23 cellular contexts compared by ENCODE assay signal in genomic region chrX:139206914-139207313, GRCh38.
DNase-seq lines count a peak whose midpoint lies in the region; ATAC-seq, FAIRE-seq and TF ChIP-seq lines count a peak whose summit lies in the region.
"Had no signal": no experiment of that assay in that cellular context is flagged by ENCODE, and none has a peak within 500 bp of the region (broad histone marks: within the 10 kb centered on the region; RNA-seq: fewer than 3 reads in every experiment).

No MANE protein-coding gene starts in this region.

- TF ChIP-seq EP300 in A549 (IDR thresholded peaks at IDR 0.05) (no peak), K562 (IDR thresholded peaks at IDR 0.05; ENCODE audit: low read length) (no peak)

- H3K4me2 ChIP-seq in A549 (no peak overlapping the region), K562 (ENCODE audit: insufficient read depth, low read length) (peak overlapping the region; percentile 33; the same call in 1 of the 2 replicates)
- H3K4me2 ChIP-seq: BLaER1 had no signal

- H3K4me1 Mint-ChIP-seq in neural crest cell, result peaks cover 39% of the 10 kb centered on the region

- H3K36me3 ChIP-seq in K562 (ENCODE audit: control insufficient read depth, insufficient read depth, low read length) (no peaks in the 10 kb centered on the region; the same call in 2 of the 3 replicates), esophagus squamous epithelium (no peaks in the 10 kb centered on the region)
- H3K36me3 ChIP-seq: BE2C, BLaER1 had no signal

- H3K9me1 ChIP-seq in K562 (ENCODE audit: control insufficient read depth, insufficient read depth, low read length), result no peaks in the 10 kb centered on the region

- no peaks in the 10 kb centered on the region for H3K4me1 ChIP-seq in A549
- peaks cover 32 to 45% of the 10 kb centered on the region in 2 experiments for H3K4me1 ChIP-seq in K562 (replicated peaks in 1 of 2; ENCODE audit: control insufficient read depth in 2 of 2, insufficient read depth in 2 of 2, low read length in 2 of 2)
- peaks cover 0 to 32% (median 0%) of the 10 kb centered on the region in 3 donors for H3K4me1 ChIP-seq in esophagus squamous epithelium
- H3K4me1 ChIP-seq: BE2C, BLaER1 had no signal

- in situ Hi-C loops in K562 (cut with MboI), result no loop called here

- H3K9me3 Mint-ChIP-seq in neural crest cell, result no peaks in the 10 kb centered on the region
- H3K9me3 Mint-ChIP-seq: CD4-positive, alpha-beta memory T cell; CD4-positive, CD25-positive, alpha-beta regulatory T cell had no signal

- CTCF ChIA-PET in A549 (lab: Yijun Ruan, JAX) (no interaction called here), K562 (lab: Yijun Ruan, JAX; ENCODE audit: low intra/inter-chr PET ratio) (no interaction called here)

- H3K27me3 ChIP-seq in K562 (ENCODE audit: control insufficient read depth in 2 of 2, insufficient read depth in 2 of 2, low read length in 2 of 2) (no peaks in the 10 kb centered on the region), esophagus squamous epithelium (peaks cover 0 to 45% (median 2%) of the 10 kb centered on the region in 4 donors)

- peak overlapping the region; percentile 86 for H3K4me3 Mint-ChIP-seq in neural crest cell
- H3K4me3 Mint-ChIP-seq: CD4-positive, alpha-beta memory T cell; CD4-positive, CD25-positive, alpha-beta regulatory T cell; CD8-positive, alpha-beta memory T cell had no signal

- TF ChIP-seq RAD21 in A549 (conservative IDR thresholded peaks at IDR 0.05 in 1 of 2, IDR thresholded peaks at IDR 0.05 in 1 of 2), result no peak
- no peak for TF ChIP-seq RAD21 in K562 (CRISPR knock-in tag; conservative IDR thresholded peaks at IDR 0.05 in 1 of 2, IDR thresholded peaks at IDR 0.05 in 1 of 2)

- H3K27ac ChIP-seq in A549, result no peak overlapping the region
- H3K27ac ChIP-seq in K562 (ENCODE audit: extremely low read depth, low read depth, low read length), result peak overlapping the region; percentile 49
- no peak overlapping the region for H3K27ac ChIP-seq in esophagus squamous epithelium
- H3K27ac ChIP-seq: 22Rv1, BLaER1 had no signal

- H2AFZ ChIP-seq in K562 (ENCODE audit: low read depth, low read length), result peak overlapping the region; percentile 67

- no peaks in the 10 kb centered on the region for H3K36me3 Mint-ChIP-seq in neural crest cell (ENCODE audit: low read depth)
- H3K36me3 Mint-ChIP-seq: CD4-positive, alpha-beta memory T cell; CD4-positive, CD25-positive, alpha-beta regulatory T cell; CD8-positive, alpha-beta memory T cell had no signal

- FAIRE-seq in A549 (lab: Jason Lieb, UNC) (peak; percentile 95), K562 (lab: Jason Lieb, UNC) (no peak)
- FAIRE-seq: GM12891, GM19239 had no signal

- DNase-seq in A549 (ENCODE audit: low read depth in 1 of 2, low spot score in 1 of 2) (no peak), K562 (ENCODE audit: extremely low read depth in 1 of 4, low spot score in 3 of 4) (no peak), neural crest cell (ENCODE audit: low read depth, low spot score) (no peak), NCI-H1436 (lab: John Stamatoyannopoulos, UW) (no peak), esophagus squamous epithelium (lab: John Stamatoyannopoulos, UW) (no peak)
- DNase-seq: ACHN; BE2C; C1 segment of cervical spinal cord; CD4-positive, alpha-beta memory T cell; CD4-positive, CD25-positive, alpha-beta regulatory T cell; CD8-positive, alpha-beta memory T cell; COR-L47; DMS 273 treated with DMSO at 0.1 percent for 48 hours; DMS153; DMS79; DND-41; EL; GDM1 had no signal

- H3K27me3 Mint-ChIP-seq in neural crest cell (ENCODE audit: low read depth), result peaks cover 27% of the 10 kb centered on the region

- peak overlapping the region in 1 of 2 experiments; percentile 50; a peak in 1 of 4 replicates for H3K9ac ChIP-seq in K562 (ENCODE audit: insufficient read depth in 1 of 2, low read depth in 2 of 2, low read length in 2 of 2)
- H3K9ac ChIP-seq: BLaER1 had no signal

- peaks cover 13% of the 10 kb centered on the region; the same call in 2 of the 3 replicates for H3K79me2 ChIP-seq in K562 (ENCODE audit: control insufficient read depth, insufficient read depth, low read length)

- intact Hi-C loops in K562 (cut with micrococcal nuclease) (no loop called here), esophagus squamous epithelium (cut with DNase I) (no loop called here)

- POLR2A ChIA-PET in A549 (lab: Yijun Ruan, JAX), result no interaction called here
- POLR2A ChIA-PET in K562 (lab: Yijun Ruan, JAX), result interaction anchor here (0.6 to 1.0 kb wide), 2 partner anchors 12 to 101 kb away, joined by 3 to 4 read pairs; no protein-coding TSS in a partner anchor

- 2% methylated on average over 3 of the region's 3 CpGs for WGBS in A549 (ENCODE audit: missing lambda C conversion rate)
- 6% methylated on average over 3 of the region's 3 CpGs for WGBS in K562 (ENCODE audit: insufficient coverage, low coverage, missing lambda C conversion rate)
- 30 to 54% methylated on average over 3 of the region's 3 CpGs for WGBS in esophagus squamous epithelium, 2 donors

- BruUV-seq in K562 (replicated peaks; lab: Mats Ljungman, UMichigan), result no TSS peak

- ATAC-seq in A549, result no peak
- no peak for ATAC-seq in K562

- TF ChIP-seq CTCF in A549 (IDR thresholded peaks at IDR 0.05) (no peak), K562 (IDR thresholded peaks at IDR 0.05 in 2 of 3, conservative IDR thresholded peaks at IDR 0.05 in 1 of 3; ENCODE audit: insufficient read depth in 2 of 3, low read depth in 1 of 3, low read length in 3 of 3) (no peak), neural crest cell (conservative IDR thresholded peaks at IDR 0.05) (no peak), esophagus squamous epithelium (IDR thresholded peaks at IDR 0.05) (no peak)

- no peak overlapping the region for H3K4me3 ChIP-seq in A549
- H3K4me3 ChIP-seq in K562, result no peak overlapping the region
- no peak overlapping the region for H3K4me3 ChIP-seq in esophagus squamous epithelium
- H3K4me3 ChIP-seq: BLaER1 had no signal

- no peak overlapping the region for H3K27ac Mint-ChIP-seq in neural crest cell (ENCODE audit: unreplicated experiment)
- H3K27ac Mint-ChIP-seq: CD14-positive monocyte; CD4-positive, alpha-beta memory T cell; CD4-positive, CD25-positive, alpha-beta regulatory T cell; CD8-positive, alpha-beta memory T cell had no signal

- H3K9me3 ChIP-seq in A549 (no peaks in the 10 kb centered on the region), K562 (replicated peaks; ENCODE audit: control insufficient read depth, insufficient read depth, low read depth, low read length) (no peaks in the 10 kb centered on the region), esophagus squamous epithelium (no peaks in the 10 kb centered on the region)
- H3K9me3 ChIP-seq: BE2C had no signal

- TF ChIP-seq POLR2A in A549 (IDR thresholded peaks at IDR 0.05; ENCODE audit: low read length) (no peak), K562 (conservative IDR thresholded peaks at IDR 0.05) (no peak), esophagus squamous epithelium (IDR thresholded peaks at IDR 0.05) (no peak)

- H4K20me1 ChIP-seq in K562 (replicated peaks; ENCODE audit: control insufficient read depth, insufficient read depth, low read length), result no peaks in the 10 kb centered on the region
- H4K20me1 ChIP-seq: BLaER1 had no signal

TF ChIP-seq in A549, 52 proteins besides CTCF, POLR2A, EP300 and RAD21 (continues in another document):
- TF ChIP-seq, protein P1, sequence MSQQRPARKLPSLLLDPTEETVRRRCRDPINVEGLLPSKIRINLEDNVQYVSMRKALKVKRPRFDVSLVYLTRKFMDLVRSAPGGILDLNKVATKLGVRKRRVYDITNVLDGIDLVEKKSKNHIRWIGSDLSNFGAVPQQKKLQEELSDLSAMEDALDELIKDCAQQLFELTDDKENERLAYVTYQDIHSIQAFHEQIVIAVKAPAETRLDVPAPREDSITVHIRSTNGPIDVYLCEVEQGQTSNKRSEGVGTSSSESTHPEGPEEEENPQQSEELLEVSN (IDR thresholded peaks at IDR 0.05; ENCODE audit: borderline replicate concordance, low read depth), result no peak
- TF ChIP-seq, protein P2, sequence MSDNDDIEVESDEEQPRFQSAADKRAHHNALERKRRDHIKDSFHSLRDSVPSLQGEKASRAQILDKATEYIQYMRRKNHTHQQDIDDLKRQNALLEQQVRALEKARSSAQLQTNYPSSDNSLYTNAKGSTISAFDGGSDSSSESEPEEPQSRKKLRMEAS (IDR thresholded peaks at IDR 0.05), result no peak
- no peak for TF ChIP-seq BCL3 (IDR thresholded peaks at IDR 0.05)
- no peak for TF ChIP-seq SMC3 (IDR thresholded peaks at IDR 0.05)
- TF ChIP-seq JUNB (IDR thresholded peaks at IDR 0.05), result no peak

TF ChIP-seq in K562, 482 proteins besides CTCF, POLR2A, EP300 and RAD21:
- peak; percentile 70 for TF ChIP-seq RBM25 (IDR thresholded peaks at IDR 0.05; ENCODE audit: low read depth, low read length, severe bottlenecking)
- 0 out of 2 replicates have a peak, but pooled peaks have one; percentile 38 for TF ChIP-seq HDAC2 (IDR thresholded peaks at IDR 0.05)
- TF ChIP-seq FIP1L1 (IDR thresholded peaks at IDR 0.05; ENCODE audit: low read depth, low read length, poor library complexity, severe bottlenecking), result no peak
- TF ChIP-seq BCOR (IDR thresholded peaks at IDR 0.05), result peak; percentile 77
- TF ChIP-seq WHSC1 (IDR thresholded peaks at IDR 0.05; ENCODE audit: low read length), result no peak
- peak; percentile 62 for TF ChIP-seq ZFP36 (IDR thresholded peaks at IDR 0.05; ENCODE audit: low read depth, low read length, partially characterized antibody)

Comparison
In these comparisons a context has a peak if more than half of its experiments do, and no peak if none do; other contexts are left out.
1. Of the 35 proteins assayed by ChIP-seq in both K562 and A549: peak only in K562: HDAC2 and ZFP36; only in A549: none; in both: none; in neither: 33.